Comparison of ENCODE assay signal across 10 cellular contexts in genomic region chr14:95998656-95999055, GRCh38. TPM values are rescaled to one million over a fixed set of nuclear protein-coding genes. Genes with fewer than 3 reads are reported as not detected.
DNase-seq lines count a peak whose midpoint lies in the region; ATAC-seq and TF ChIP-seq lines count a peak whose summit lies in the region.
"Had no signal": no experiment of that assay in that cellular context is flagged by ENCODE, and none has a peak within 500 bp of the region (broad histone marks: within the 10 kb centered on the region; RNA-seq: fewer than 3 reads in every experiment).

No MANE protein-coding gene starts in this region.

- no peaks in the 10 kb centered on the region for H3K4me1 Mint-ChIP-seq in activated CD4-positive, alpha-beta memory T cell treated with anti-CD3 and anti-CD28 coated beads for 36 hours (ENCODE audit: low read depth)

- DNase-seq in EL, result peak; percentile 33
- peak; percentile 76 for DNase-seq in NCI-H2171 treated with DMSO at 0.1 percent for 48 hours (lab: John Stamatoyannopoulos, UW)
- peak; percentile 47 for DNase-seq in dedifferentiated amniotic fluid mesenchymal stem cell (ENCODE audit: extremely low spot score)
- DNase-seq in activated CD4-positive, alpha-beta memory T cell treated with anti-CD3 and anti-CD28 coated beads for 36 hours, result no peak
- no peak for DNase-seq in middle frontal gyrus (ENCODE audit: extremely low spot score, low spot score)
- DNase-seq in stimulated activated CD4-positive, alpha-beta T cell treated with anti-CD3 and anti-CD28 coated beads, Interleukin-12 subunit alpha, Interleukin-12 subunit beta, amount 100 ng/mL, for 4 hours, result no peak
- DNase-seq: RPMI8226 had no signal

- H3K79me2 ChIP-seq in parathyroid adenoma, result no peaks in the 10 kb centered on the region

- CTCF ChIA-PET in activated CD4-positive, alpha-beta memory T cell treated with anti-CD3 and anti-CD28 coated beads for 36 hours (lab: Charles Lee), result interaction anchor here (0.5 kb wide), 1 partner anchor 398 kb away, joined by 3 read pairs; no protein-coding TSS in a partner anchor

- H3K9ac ChIP-seq in parathyroid adenoma, result no peak overlapping the region

- H3K27ac ChIP-seq in parathyroid adenoma, result no peak overlapping the region
- H3K27ac ChIP-seq: skin epidermis had no signal

- no peaks in the 10 kb centered on the region for H3K36me3 ChIP-seq in parathyroid adenoma (ENCODE audit: control insufficient read depth, insufficient read depth, low read length)

- H3K4me2 ChIP-seq in parathyroid adenoma (ENCODE audit: low read length), result no peak overlapping the region

- H3K27ac Mint-ChIP-seq in activated CD4-positive, alpha-beta memory T cell treated with anti-CD3 and anti-CD28 coated beads for 36 hours, result no peak overlapping the region

- intact Hi-C loops in activated CD4-positive, alpha-beta memory T cell treated with anti-CD3 and anti-CD28 coated beads for 36 hours (cut with micrococcal nuclease), result loop anchor here (5.0 kb wide), 1 partner anchor 279 kb away; no protein-coding TSS in a partner anchor

- POLR2A ChIA-PET in activated CD4-positive, alpha-beta memory T cell treated with anti-CD3 and anti-CD28 coated beads for 36 hours (lab: Charles Lee), result no interaction called here

- no peak overlapping the region for H3K4me3 Mint-ChIP-seq in activated CD4-positive, alpha-beta memory T cell treated with anti-CD3 and anti-CD28 coated beads for 36 hours

- ATAC-seq in HG03432 (IDR thresholded peaks at IDR 0.05; ENCODE audit: unreplicated experiment), result no peak

- H3K4me3 ChIP-seq in parathyroid adenoma (ENCODE audit: low read depth, low read length), result no peak overlapping the region
- H3K4me3 ChIP-seq: skin epidermis had no signal

- no peaks in the 10 kb centered on the region for H3K9me3 ChIP-seq in parathyroid adenoma (ENCODE audit: control insufficient read depth, low read length)

- H3K27me3 ChIP-seq in parathyroid adenoma (ENCODE audit: control insufficient read depth, insufficient read depth, low read length), result no peaks in the 10 kb centered on the region

- peaks cover 37% of the 10 kb centered on the region for H3K27me3 Mint-ChIP-seq in activated CD4-positive, alpha-beta memory T cell treated with anti-CD3 and anti-CD28 coated beads for 36 hours

- TF ChIP-seq CTCF in parathyroid adenoma (IDR thresholded peaks at IDR 0.05), result peak; percentile 24

- H3K4me1 ChIP-seq in parathyroid adenoma, result no peaks in the 10 kb centered on the region

- H2AFZ ChIP-seq in parathyroid adenoma, result no peak overlapping the region

- no peaks in the 10 kb centered on the region for H3K9me3 Mint-ChIP-seq in activated CD4-positive, alpha-beta memory T cell treated with anti-CD3 and anti-CD28 coated beads for 36 hours

- H3K36me3 Mint-ChIP-seq in activated CD4-positive, alpha-beta memory T cell treated with anti-CD3 and anti-CD28 coated beads for 36 hours, result no peaks in the 10 kb centered on the region

RNA-seq across cellular contexts. Expression of gene C14orf132, which starts 40.5 kb away (rescaled TPM):
- total RNA-seq in activated CD4-positive, alpha-beta memory T cell treated with anti-CD3 and anti-CD28 coated beads for 36 hours, result 1 to 10 TPM; 3.2 to 4.6 TPM

Comparison
In these comparisons a context has a peak if more than half of its experiments do, and no peak if none do; other contexts are left out.
1. DNase-seq: peak in EL (single experiment), NCI-H2171 treated with DMSO at 0.1 percent for 48 hours (single experiment) and dedifferentiated amniotic fluid mesenchymal stem cell (single experiment); none in activated CD4-positive, alpha-beta memory T cell treated with anti-CD3 and anti-CD28 coated beads for 36 hours (single experiment), middle frontal gyrus (single experiment) and stimulated activated CD4-positive, alpha-beta T cell treated with anti-CD3 and anti-CD28 coated beads, Interleukin-12 subunit alpha, Interleukin-12 subunit beta, amount 100 ng/mL, for 4 hours (single experiment).